Comparison of ENCODE assay signal across 26 cellular contexts in the genomic region with DNA sequence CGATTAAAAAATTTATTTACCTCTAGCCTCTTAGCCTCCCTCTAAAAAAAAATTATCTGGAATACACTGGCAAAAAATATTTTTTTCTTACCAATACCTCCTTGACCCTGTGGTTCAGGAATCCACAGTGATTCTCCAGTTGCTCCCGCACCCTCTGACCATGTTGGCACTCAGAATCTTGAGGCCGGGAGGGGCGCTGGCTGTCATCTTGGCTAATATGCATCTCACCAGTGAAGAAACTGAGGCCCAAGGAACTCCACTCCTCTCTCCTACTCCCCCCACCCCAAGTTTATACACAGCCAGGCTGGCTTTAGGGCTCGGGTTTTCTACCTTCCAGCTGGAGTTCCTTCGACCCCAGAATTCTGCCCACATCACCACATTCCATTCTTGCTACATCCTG.
"Had no signal": no experiment of that assay in that cellular context is flagged by ENCODE, and none has a peak within 500 bp of the region (broad histone marks: within the 10 kb centered on the region; RNA-seq: fewer than 3 reads in every experiment).

No MANE protein-coding gene starts in this region.

- H3K27ac Mint-ChIP-seq: activated B cell treated with CpG ODN at 0.5 μM for 24 hours; activated CD4-positive, alpha-beta memory T cell treated with anti-CD3 and anti-CD28 coated beads for 36 hours; activated CD4-positive, alpha-beta T cell treated with anti-CD3 and anti-CD28 coated beads, Interleukin-2, amount 10 ng/mL, durations not matched to agents 24 days and 14 days; activated naive CD4-positive, alpha-beta T cell treated with anti-CD3 and anti-CD28 coated beads for 36 hours; activated naive CD8-positive, alpha-beta T cell; T-helper 1 cell treated with Interleukin-12 subunit alpha and Interleukin-12 subunit beta and Interleukin-4 antibody, amounts not matched to agents 30 μg/mL and 1 μg/mL, for 36 hours had no signal

- H3K4me3 ChIP-seq: cardiac muscle cell, Peyer's patch, SJCRH30 had no signal

- DNase-seq: activated B cell treated with CpG ODN at 0.5 μM for 24 hours; activated CD4-positive, alpha-beta memory T cell treated with anti-CD3 and anti-CD28 coated beads for 36 hours; activated CD4-positive, alpha-beta T cell treated with anti-CD3 and anti-CD28 coated beads for 1 hour; activated CD4-positive, alpha-beta T cell treated with anti-CD3 and anti-CD28 coated beads, Interleukin-2, amount 10 ng/mL, durations not matched to agents 24 days and 14 days; activated CD8-positive, alpha-beta memory T cell treated with anti-CD3 and anti-CD28 coated beads for 24 hours; activated effector memory CD4-positive, alpha-beta T cell treated with anti-CD3 and anti-CD28 coated beads, Interleukin-2, amount 50 U/mL, for 16 hours; activated naive CD4-positive, alpha-beta T cell treated with anti-CD3 and anti-CD28 coated beads for 36 hours; activated T-cell treated with anti-CD3 and anti-CD28 coated beads, Interleukin-2, amount 50 U/mL, for 4 hours; amygdala; brain microvascular endothelial cell; NCI-H1105; NCI-H1436; NCI-H1694 treated with DMSO at 0.1 percent for 48 hours; NCI-H2029 treated with DMSO at 0.1 percent for 48 hours; NCI-H446; NCI-H524; Peyer's patch; Right ventricle myocardium superior; SJCRH30; SW 1271 had no signal

- H3K4me1 Mint-ChIP-seq: activated CD4-positive, alpha-beta T cell treated with anti-CD3 and anti-CD28 coated beads, Interleukin-2, amount 10 ng/mL, durations not matched to agents 24 days and 14 days had no signal

- H3K36me3 ChIP-seq: brain microvascular endothelial cell, cardiac muscle cell, Peyer's patch, SJCRH30 had no signal

- H3K9ac ChIP-seq: KMS-11 had no signal

- H3K4me2 ChIP-seq: KMS-11 had no signal

- H3K36me3 Mint-ChIP-seq: activated CD4-positive, alpha-beta memory T cell treated with anti-CD3 and anti-CD28 coated beads for 36 hours; activated naive CD8-positive, alpha-beta T cell had no signal

- H3K27me3 ChIP-seq: brain microvascular endothelial cell, cardiac muscle cell, Peyer's patch, SJCRH30 had no signal

- H3K9me3 ChIP-seq: Peyer's patch, SJCRH30 had no signal

- H3K9me3 Mint-ChIP-seq: activated B cell treated with CpG ODN at 0.5 μM for 24 hours; activated CD4-positive, alpha-beta memory T cell treated with anti-CD3 and anti-CD28 coated beads for 36 hours; activated CD4-positive, alpha-beta T cell treated with anti-CD3 and anti-CD28 coated beads, Interleukin-2, amount 10 ng/mL, durations not matched to agents 24 days and 14 days; activated naive CD4-positive, alpha-beta T cell treated with anti-CD3 and anti-CD28 coated beads for 36 hours; activated T-cell treated with anti-CD3 and anti-CD28 coated beads, Interleukin-2, amount 50 U/mL, for 4 hours; T-helper 1 cell treated with Interleukin-12 subunit alpha and Interleukin-12 subunit beta and Interleukin-4 antibody, amounts not matched to agents 30 μg/mL and 1 μg/mL, for 36 hours had no signal

- H3K27me3 Mint-ChIP-seq: activated CD4-positive, alpha-beta T cell treated with anti-CD3 and anti-CD28 coated beads, Interleukin-2, amount 10 ng/mL, durations not matched to agents 24 days and 14 days had no signal

- ATAC-seq: activated T-cell treated with anti-CD3 and anti-CD28 coated beads, Interleukin-2, amount 50 U/mL, for 4 hours; SK-N-SH treated with all-trans-retinoic acid at 6 μM for 48 hours had no signal

- H3K27ac ChIP-seq: brain microvascular endothelial cell, KMS-11, Peyer's patch, RWPE1, SJCRH30 had no signal

- H3K4me3 Mint-ChIP-seq: activated B cell treated with CpG ODN at 0.5 μM for 24 hours; activated CD4-positive, alpha-beta memory T cell treated with anti-CD3 and anti-CD28 coated beads for 36 hours; activated CD4-positive, alpha-beta T cell treated with anti-CD3 and anti-CD28 coated beads, Interleukin-2, amount 10 ng/mL, durations not matched to agents 24 days and 14 days; activated naive CD4-positive, alpha-beta T cell treated with anti-CD3 and anti-CD28 coated beads for 36 hours; activated naive CD8-positive, alpha-beta T cell; activated T-cell treated with anti-CD3 and anti-CD28 coated beads, Interleukin-2, amount 50 U/mL, for 4 hours; T-helper 1 cell treated with Interleukin-12 subunit alpha and Interleukin-12 subunit beta and Interleukin-4 antibody, amounts not matched to agents 30 μg/mL and 1 μg/mL, for 36 hours had no signal
